2 cellular contexts compared by ENCODE assay signal in the genomic region with DNA sequence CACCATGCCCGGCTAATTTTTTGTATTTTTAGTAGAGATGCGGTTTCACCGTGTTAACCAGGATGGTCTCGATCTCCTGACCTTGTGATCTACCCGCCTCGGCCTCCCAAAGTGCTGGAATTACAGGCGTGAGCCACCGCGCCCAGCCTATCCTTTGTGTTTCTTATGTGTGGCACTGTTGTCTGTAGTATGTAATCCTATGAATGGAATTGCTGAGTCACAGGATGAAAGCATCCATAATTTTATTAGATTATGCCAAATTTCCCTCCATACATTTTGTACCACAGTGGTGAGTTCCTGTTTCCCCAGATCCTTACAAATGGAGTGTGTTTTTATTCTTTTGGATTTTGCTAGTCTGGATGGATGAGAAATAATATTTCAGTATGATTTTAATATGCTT.
A peak's percentile ranks its signal among the peaks of the same experiment; 100 is the strongest.
TF ChIP-seq lines count a peak whose summit lies in the region.

No MANE protein-coding gene starts in this region.

TF ChIP-seq in IMR-90, 13 proteins besides CTCF, POLR2A, EP300 and RAD21:
- TF ChIP-seq NFE2L2 (IDR thresholded peaks at IDR 0.05; ENCODE audit: low read depth, low read length) = peak; percentile 77
TF ChIP-seq in IMR-90: peak in this region for 1; not testable (repeated sequence) for 12.

TF ChIP-seq in K562, 482 proteins besides CTCF, POLR2A, EP300 and RAD21:
- TF ChIP-seq MAFG (tag; conservative IDR thresholded peaks at IDR 0.05) (0 out of 2 replicates have a peak, but pooled peaks have one; percentile 11), NFE2 (IDR thresholded peaks at IDR 0.05; ENCODE audit: low read depth) (0 out of 2 replicates have a peak, but pooled peaks have one; percentile 15)
